Comparison of ENCODE assay signal across 6 cellular contexts in the genomic region with DNA sequence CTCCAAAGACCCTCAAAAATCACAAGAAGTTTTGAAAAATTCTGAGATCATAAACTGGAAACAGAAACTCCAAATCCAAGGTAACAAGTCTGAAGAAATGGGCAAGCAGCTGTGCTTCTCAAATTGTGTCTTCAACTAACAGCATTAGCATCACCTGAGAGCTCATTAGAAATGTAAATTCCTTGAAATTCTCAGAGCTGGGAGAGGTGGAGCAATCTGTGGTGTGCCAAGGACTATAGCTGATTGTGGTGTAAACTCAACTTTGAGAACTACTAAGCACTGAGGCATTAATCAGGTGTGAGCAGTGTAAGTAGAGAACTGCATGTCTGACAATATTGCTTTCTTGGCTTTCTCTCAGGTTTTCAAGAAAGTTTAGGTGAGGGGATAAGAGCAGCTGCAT. TPM values are rescaled to one million over a fixed set of nuclear protein-coding genes. Genes with fewer than 3 reads are reported as not detected.
"Had no signal": no experiment of that assay in that cellular context is flagged by ENCODE, and none has a peak within 500 bp of the region (broad histone marks: within the 10 kb centered on the region; RNA-seq: fewer than 3 reads in every experiment).

No MANE protein-coding gene starts in this region.

RNA-seq across cellular contexts. Expression of a gene that starts 7.5 kb away (rescaled TPM):
- total RNA-seq: M059J, PC-3, Peyer's patch, Right ventricle myocardium superior, SJSA1 had no signal
- polyA plus RNA-seq: SK-N-SH had no signal
